In genomic region chr6:158015545-158015944, GRCh38 we compare ENCODE assay signal across 10 cellular contexts.
"Had no signal": no experiment of that assay in that cellular context is flagged by ENCODE, and none has a peak within 500 bp of the region (broad histone marks: within the 10 kb centered on the region; RNA-seq: fewer than 3 reads in every experiment).

No MANE protein-coding gene starts in this region.

- H3K27me3 ChIP-seq: hepatocyte, neural progenitor cell, right atrium auricular region, upper lobe of left lung had no signal

- H3K9me3 ChIP-seq: right atrium auricular region, upper lobe of left lung had no signal

- FAIRE-seq: small intestine, TTC549 had no signal

- DNase-seq: activated CD4-positive, alpha-beta T cell treated with anti-CD3 and anti-CD28 coated beads, Interleukin-2, amount 50 U/mL, for 4 hours; activated effector memory CD4-positive, alpha-beta T cell treated with anti-CD3 and anti-CD28 coated beads, Interleukin-2, amount 50 U/mL, for 16 hours; erythroblast; small intestine; T-helper 2 cell; upper lobe of left lung had no signal

- H3K9ac ChIP-seq: neural progenitor cell had no signal

- H3K4me3 ChIP-seq: hepatocyte, neural progenitor cell, right atrium auricular region, upper lobe of left lung had no signal

- H2AFZ ChIP-seq: hepatocyte, neural progenitor cell had no signal

- H3K36me3 ChIP-seq: neural progenitor cell, right atrium auricular region, upper lobe of left lung had no signal

- H3K27ac ChIP-seq: hepatocyte, neural progenitor cell, right atrium auricular region, upper lobe of left lung had no signal

- H3K4me2 ChIP-seq: hepatocyte, neural progenitor cell had no signal
